14 cellular contexts compared by ENCODE assay signal in the genomic region with DNA sequence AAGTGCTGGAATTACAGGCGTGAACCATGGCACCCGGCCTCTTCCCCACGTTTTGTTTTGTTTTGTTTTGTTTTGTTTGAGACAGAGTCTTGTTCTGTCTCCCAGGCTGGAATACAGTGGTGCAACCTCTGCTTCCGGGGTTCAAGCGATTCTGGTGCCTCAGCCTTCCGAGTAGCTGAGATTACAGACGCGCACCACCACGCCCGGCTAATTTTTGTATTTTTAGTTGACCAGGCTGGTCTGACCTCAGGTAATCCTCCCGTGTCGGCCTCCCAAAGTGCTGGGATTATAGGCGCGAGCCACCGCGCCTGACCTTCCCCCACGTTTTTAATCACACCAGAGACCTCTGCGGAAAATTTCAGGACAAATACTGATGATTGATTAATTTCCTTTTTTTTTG. TPM values are rescaled to one million over a fixed set of nuclear protein-coding genes. Genes with fewer than 3 reads are reported as not detected.
DNase-seq lines count a peak whose midpoint lies in the region; ATAC-seq, FAIRE-seq and TF ChIP-seq lines count a peak whose summit lies in the region.
"Had no signal": no experiment of that assay in that cellular context is flagged by ENCODE, and none has a peak within 500 bp of the region (broad histone marks: within the 10 kb centered on the region; RNA-seq: fewer than 3 reads in every experiment).

No MANE protein-coding gene starts in this region.

- no peak for FAIRE-seq in K562 (lab: Jason Lieb, UNC)

- peak overlapping the region; percentile 100 for H3K4me3 Mint-ChIP-seq in activated T-cell treated with anti-CD3 and anti-CD28 coated beads, Interleukin-2, amount 50 U/mL, for 4 hours

- H3K4me2 ChIP-seq in K562 (ENCODE audit: insufficient read depth, low read length), result peak overlapping the region; percentile 68
- no peak overlapping the region for H3K4me2 ChIP-seq in trophoblast cell (ENCODE audit: low read length)

- H3K79me2 ChIP-seq in K562 (ENCODE audit: control insufficient read depth, insufficient read depth, low read length) (peaks cover 95% of the 10 kb centered on the region), trophoblast cell (ENCODE audit: control insufficient read depth, insufficient read depth, low read length, poor library complexity) (peaks cover 22% of the 10 kb centered on the region)

- no peak for DNase-seq in activated T-cell treated with anti-CD3 and anti-CD28 coated beads, Interleukin-2, amount 50 U/mL, for 4 hours
- DNase-seq in activated T-cell treated with anti-CD3 and anti-CD28 coated beads, Interleukin-2, amount 50 U/mL, for 48 hours, result no peak
- DNase-seq in NT2/D1 (ENCODE audit: low read depth, low spot score), result no peak
- DNase-seq in K562 (ENCODE audit: extremely low read depth in 1 of 4, low spot score in 3 of 4), result peak in 1 of 4 experiments; percentile 37
- DNase-seq in trophoblast cell, result peak in 1 of 2 donors; percentile 62
- DNase-seq in stimulated activated CD4-positive, alpha-beta T cell treated with anti-CD3 and anti-CD28 coated beads, Interleukin-4, amount 100 ng/mL, for 1 hour, result no peak
- DNase-seq in DMS153 (lab: John Stamatoyannopoulos, UW), result no peak
- DNase-seq in stimulated activated CD4-positive, alpha-beta T cell treated with anti-CD3 and anti-CD28 coated beads, Interleukin-2, amount 100 ng/mL, for 48 hours, result no peak
- DNase-seq: cerebellar nuclear complex, GM23248, NCI-H1417 treated with DMSO at 0.1 percent for 48 hours, NCI-H510A, Right ventricle myocardium superior had no signal

- H3K4me3 ChIP-seq in NT2/D1 (ENCODE audit: insufficient read length, low read depth), result peak overlapping the region; percentile 1
- peak overlapping the region; percentile 80 for H3K4me3 ChIP-seq in K562
- H3K4me3 ChIP-seq in trophoblast cell (ENCODE audit: low read depth, low read length), result no peak overlapping the region
- H3K4me3 ChIP-seq: hepatocyte had no signal

- H3K14ac ChIP-seq in trophoblast cell (ENCODE audit: low read length), result no peak overlapping the region

- POLR2A ChIA-PET in K562 (lab: Yijun Ruan, JAX), result interaction anchor here (0.5 to 1.8 kb wide), 3 partner anchors 8 to 163 kb away, joined by 3 to 8 read pairs (median 7); partner anchors contain the start of gene HNRNPD

- H3K79me1 ChIP-seq in trophoblast cell (ENCODE audit: low read length), result peaks cover 16% of the 10 kb centered on the region

- no TSS peak for BruUV-seq in K562 (replicated peaks; lab: Mats Ljungman, UMichigan)

- no peak overlapping the region for H2BK5ac ChIP-seq in trophoblast cell (ENCODE audit: low read depth, low read length, poor library complexity)

- TF ChIP-seq EP300 in K562 (IDR thresholded peaks at IDR 0.05; ENCODE audit: low read length), result no peak

- no peaks in the 10 kb centered on the region for H3K9me3 ChIP-seq in NT2/D1 (ENCODE audit: insufficient read depth, low read length)
- H3K9me3 ChIP-seq in K562 (replicated peaks; ENCODE audit: control insufficient read depth, insufficient read depth, low read depth, low read length), result 0 out of 2 replicates have a peak, but pooled peaks cover 1% of the 10 kb centered on the region
- no peaks in the 10 kb centered on the region for H3K9me3 ChIP-seq in trophoblast cell (ENCODE audit: insufficient read depth, low read depth, low read length)

- H2AFZ ChIP-seq in K562 (ENCODE audit: low read depth, low read length) (no peak overlapping the region), trophoblast cell (ENCODE audit: insufficient read depth, low read length, poor library complexity) (no peak overlapping the region)
- H2AFZ ChIP-seq: GM23248, hepatocyte had no signal

- H3K9ac ChIP-seq in NT2/D1 (ENCODE audit: insufficient read length, low read depth) (no peak overlapping the region), K562 (ENCODE audit: insufficient read depth in 1 of 2, low read depth in 2 of 2, low read length in 2 of 2) (peak overlapping the region; percentile 53 to 85; a peak in 3 of 4 replicates), trophoblast cell (ENCODE audit: low read length) (no peak overlapping the region)

- no peaks in the 10 kb centered on the region for H3K9me3 Mint-ChIP-seq in activated T-cell treated with anti-CD3 and anti-CD28 coated beads, Interleukin-2, amount 50 U/mL, for 4 hours

- H2AK5ac ChIP-seq in trophoblast cell (ENCODE audit: low read length), result no peak overlapping the region

- H3K4ac ChIP-seq in trophoblast cell (ENCODE audit: low read depth, low read length), result peak overlapping the region; percentile 52

- H3K4me1 ChIP-seq in NT2/D1 (ENCODE audit: insufficient read depth, insufficient read length) (no peaks in the 10 kb centered on the region), K562 (replicated peaks in 1 of 2; ENCODE audit: control insufficient read depth in 2 of 2, insufficient read depth in 2 of 2, low read length in 2 of 2) (peaks cover 16 to 26% of the 10 kb centered on the region in 2 experiments; a peak in 4 of 5 replicates), trophoblast cell (ENCODE audit: control insufficient read depth in 1 of 2, insufficient read depth in 2 of 2, low read length in 2 of 2) (peaks cover 2 to 7% of the 10 kb centered on the region in 2 experiments)

- H3K4me1 Mint-ChIP-seq in activated T-cell treated with anti-CD3 and anti-CD28 coated beads, Interleukin-2, amount 50 U/mL, for 4 hours (ENCODE audit: low read depth), result peaks cover 55% of the 10 kb centered on the region

- no peaks in the 10 kb centered on the region for H3K9me1 ChIP-seq in K562 (ENCODE audit: control insufficient read depth, insufficient read depth, low read length)

- H3K36me3 Mint-ChIP-seq in activated T-cell treated with anti-CD3 and anti-CD28 coated beads, Interleukin-2, amount 50 U/mL, for 4 hours (ENCODE audit: insufficient read depth), result peaks cover 28% of the 10 kb centered on the region

- H3K23ac ChIP-seq in trophoblast cell (ENCODE audit: low read length), result no peak overlapping the region

- TF ChIP-seq RAD21 in K562 (CRISPR knock-in tag; conservative IDR thresholded peaks at IDR 0.05 in 1 of 2, IDR thresholded peaks at IDR 0.05 in 1 of 2), result no peak

- no peak overlapping the region for H4K12ac ChIP-seq in trophoblast cell (ENCODE audit: low read depth, low read length)

- no peak overlapping the region for H2BK12ac ChIP-seq in trophoblast cell (ENCODE audit: low read length)

- H4K20me1 ChIP-seq in K562 (replicated peaks; ENCODE audit: control insufficient read depth, insufficient read depth, low read length), result peaks cover 16% of the 10 kb centered on the region

- no peak overlapping the region for H4K91ac ChIP-seq in trophoblast cell (ENCODE audit: low read depth, low read length)

- WGBS in K562 (ENCODE audit: insufficient coverage, low coverage, missing lambda C conversion rate), result 2% methylated on average over 18 of the region's 18 CpGs
- no CpG with 5 or more reads among the region's 18 CpGs for WGBS in trophoblast cell (ENCODE audit: extremely low coverage, insufficient coverage, insufficient read length)

- no peak for TF ChIP-seq CTCF in K562 (IDR thresholded peaks at IDR 0.05 in 2 of 3, conservative IDR thresholded peaks at IDR 0.05 in 1 of 3; ENCODE audit: insufficient read depth in 2 of 3, low read depth in 1 of 3, low read length in 3 of 3)

- H3K27me3 Mint-ChIP-seq in activated T-cell treated with anti-CD3 and anti-CD28 coated beads, Interleukin-2, amount 50 U/mL, for 4 hours (ENCODE audit: low read depth), result no peaks in the 10 kb centered on the region

- peaks cover 45% of the 10 kb centered on the region for H3K36me3 ChIP-seq in NT2/D1 (ENCODE audit: insufficient read depth, insufficient read length, low read length)
- peaks cover 46% of the 10 kb centered on the region for H3K36me3 ChIP-seq in K562 (ENCODE audit: control insufficient read depth, insufficient read depth, low read length)
- peaks cover 0 to 3% of the 10 kb centered on the region in 2 experiments for H3K36me3 ChIP-seq in trophoblast cell (ENCODE audit: control insufficient read depth in 1 of 2, insufficient read depth in 2 of 2, low read length in 2 of 2)

- ATAC-seq in activated T-cell treated with anti-CD3 and anti-CD28 coated beads, Interleukin-2, amount 50 U/mL, for 4 hours, result no peak
- no peak for ATAC-seq in K562

- H3K27ac ChIP-seq in K562 (ENCODE audit: extremely low read depth, low read depth, low read length), result peak overlapping the region; percentile 26; the same call in 1 of the 3 replicates
- H3K27ac ChIP-seq in trophoblast cell (ENCODE audit: low read depth, low read length), result no peak overlapping the region
- H3K27ac ChIP-seq: GM23248, hepatocyte had no signal

- H3K18ac ChIP-seq in trophoblast cell (ENCODE audit: low read length), result no peak overlapping the region

- CTCF ChIA-PET in K562 (lab: Yijun Ruan, JAX; ENCODE audit: low intra/inter-chr PET ratio), result no interaction called here

- TF ChIP-seq POLR2A in K562 (conservative IDR thresholded peaks at IDR 0.05), result no peak

- H3K27me3 ChIP-seq in NT2/D1 (ENCODE audit: insufficient read depth, insufficient read length), result no peaks in the 10 kb centered on the region
- H3K27me3 ChIP-seq in K562 (ENCODE audit: control insufficient read depth in 2 of 2, insufficient read depth in 2 of 2, low read length in 2 of 2), result no peaks in the 10 kb centered on the region
- no peaks in the 10 kb centered on the region for H3K27me3 ChIP-seq in trophoblast cell (ENCODE audit: insufficient read depth, low read length)
- H3K27me3 ChIP-seq: hepatocyte had no signal

- in situ Hi-C loops in K562 (cut with MboI), result no loop called here

- H2BK120ac ChIP-seq in trophoblast cell (ENCODE audit: insufficient read depth, low read length, poor library complexity), result no peak overlapping the region

- intact Hi-C loops in K562 (cut with micrococcal nuclease), result no loop called here

- no peak overlapping the region for H4K8ac ChIP-seq in trophoblast cell (ENCODE audit: low read depth, low read length)

RNA-seq across cellular contexts. Expression of gene ENOPH1, which starts 2.2 kb away (rescaled TPM):
- total RNA-seq in activated T-cell treated with anti-CD3 and anti-CD28 coated beads, Interleukin-2, amount 50 U/mL, for 4 hours, result 10 to 100 TPM; 75.3 to 96.4 (median 86.0) TPM
- 7.4 and 14.2 TPM in 2 replicates for total RNA-seq in K562 (2011; cell fraction: chromatin; rRNA removed; ENCODE audit: low replicate concordance)
- total RNA-seq in K562 (2011; cell fraction: nucleolus; rRNA removed), result 5.5 and 6.1 TPM in 2 replicates
- 7.6 and 14.4 TPM in 2 replicates for total RNA-seq in K562 (2011; cell fraction: nucleoplasm; rRNA removed)
- total RNA-seq in K562 (2014; rRNA removed) (44.2 and 52.5 TPM in 2 replicates), K562 (2014; rRNA removed; fragmentation: Illumina TruSeq; extraction: Trizol) (70.4 and 71.4 TPM in 2 replicates), K562 (2015; rRNA removed; fragmentation: Illumina TruSeq; extraction: Trizol) (53.7 and 57.1 TPM in 2 replicates), K562 (2021) (51.0 and 51.4 TPM in 2 replicates)
- polyA plus RNA-seq in K562 (2011; rRNA removed) (21.0 and 29.8 TPM in 2 replicates), K562 (2014; fragmentation: Illumina TruSeq; extraction: Trizol) (59.8 and 66.5 TPM in 2 replicates), K562 (2014; fragmentation: Nextera tagmentation; extraction: Ambion mirVana) (10 to 100 TPM; 33.6 to 38.2 TPM), K562 (2014; rRNA removed) (48.9 and 58.7 TPM in 2 replicates)
- polyA plus RNA-seq in K562 (2011; cell fraction: cytosol; rRNA removed), result 13.2 and 15.4 TPM in 2 replicates
- polyA plus RNA-seq in K562 (2011; cell fraction: nucleus; rRNA removed), result 6.5 and 7.1 TPM in 2 replicates
- 38.2 and 48.5 TPM in 2 replicates for polyA plus RNA-seq in K562 (2012)
- 24.2 and 24.4 TPM in 2 replicates for polyA minus RNA-seq in K562 (2011; rRNA and poly(A)+ RNA removed)
- 9.9 and 10.2 TPM in 2 replicates for polyA minus RNA-seq in K562 (2011; cell fraction: cytosol; rRNA and poly(A)+ RNA removed)
- polyA minus RNA-seq in K562 (2011; cell fraction: nucleus; rRNA and poly(A)+ RNA removed), result 5.3 and 5.9 TPM in 2 replicates
- 23.2 and 23.9 TPM in 2 replicates for polyA plus RNA-seq in trophoblast cell (2013)

RNA-seq across cellular contexts. Expression of gene HNRNPDL, which starts 2.3 kb away (rescaled TPM):
- total RNA-seq in activated T-cell treated with anti-CD3 and anti-CD28 coated beads, Interleukin-2, amount 50 U/mL, for 4 hours, result 100 to 1,000 TPM; 682 to 719 (median 695) TPM
- total RNA-seq in K562 (2011; cell fraction: chromatin; rRNA removed; ENCODE audit: low replicate concordance), result 92.3 and 355 TPM in 2 replicates
- 64.7 and 75.9 TPM in 2 replicates for total RNA-seq in K562 (2011; cell fraction: nucleolus; rRNA removed)
- total RNA-seq in K562 (2011; cell fraction: nucleoplasm; rRNA removed), result 136 and 154 TPM in 2 replicates
- total RNA-seq in K562 (2014; rRNA removed), result 278 and 351 TPM in 2 replicates
- 389 and 475 TPM in 2 replicates for total RNA-seq in K562 (2014; rRNA removed; fragmentation: Illumina TruSeq; extraction: Trizol)
- 472 and 503 TPM in 2 replicates for total RNA-seq in K562 (2015; rRNA removed; fragmentation: Illumina TruSeq; extraction: Trizol)
- total RNA-seq in K562 (2021), result 296 and 315 TPM in 2 replicates
- 185 and 257 TPM in 2 replicates for polyA plus RNA-seq in K562 (2011; rRNA removed)
- 53.9 and 124 TPM in 2 replicates for polyA plus RNA-seq in K562 (2011; cell fraction: cytosol; rRNA removed)
- 287 and 487 TPM in 2 replicates for polyA plus RNA-seq in K562 (2011; cell fraction: nucleus; rRNA removed)
- 144 and 421 TPM in 2 replicates for polyA plus RNA-seq in K562 (2012)
- 392 and 393 TPM in 2 replicates for polyA plus RNA-seq in K562 (2014; fragmentation: Illumina TruSeq; extraction: Trizol)
- 100 to 1,000 TPM; 243 to 299 TPM for polyA plus RNA-seq in K562 (2014; fragmentation: Nextera tagmentation; extraction: Ambion mirVana)
- polyA plus RNA-seq in K562 (2014; rRNA removed), result 555 and 652 TPM in 2 replicates
- 151 and 158 TPM in 2 replicates for polyA minus RNA-seq in K562 (2011; rRNA and poly(A)+ RNA removed)
- polyA minus RNA-seq in K562 (2011; cell fraction: cytosol; rRNA and poly(A)+ RNA removed), result 67.0 and 67.9 TPM in 2 replicates
- polyA minus RNA-seq in K562 (2011; cell fraction: nucleus; rRNA and poly(A)+ RNA removed), result 82.9 and 155 TPM in 2 replicates
- polyA plus RNA-seq in trophoblast cell (2013), result 325 and 327 TPM in 2 replicates

RNA-seq across cellular contexts. Expression of gene HNRNPD, which starts 58.8 kb away (rescaled TPM):
- 100 to 1,000 TPM; 447 to 507 (median 468) TPM for total RNA-seq in activated T-cell treated with anti-CD3 and anti-CD28 coated beads, Interleukin-2, amount 50 U/mL, for 4 hours
- total RNA-seq in K562 (2011; cell fraction: chromatin; rRNA removed; ENCODE audit: low replicate concordance), result 121 and 345 TPM in 2 replicates
- 98.2 and 123 TPM in 2 replicates for total RNA-seq in K562 (2011; cell fraction: nucleolus; rRNA removed)
- 163 and 222 TPM in 2 replicates for total RNA-seq in K562 (2011; cell fraction: nucleoplasm; rRNA removed)
- total RNA-seq in K562 (2014; rRNA removed) (157 and 160 TPM in 2 replicates), K562 (2014; rRNA removed; fragmentation: Illumina TruSeq; extraction: Trizol) (98.8 and 120 TPM in 2 replicates), K562 (2015; rRNA removed; fragmentation: Illumina TruSeq; extraction: Trizol) (135 and 147 TPM in 2 replicates), K562 (2021) (346 and 422 TPM in 2 replicates)
- polyA plus RNA-seq in K562 (2011; rRNA removed) (92.4 and 129 TPM in 2 replicates), K562 (2014; fragmentation: Illumina TruSeq; extraction: Trizol) (851 and 955 TPM in 2 replicates), K562 (2014; fragmentation: Nextera tagmentation; extraction: Ambion mirVana) (100 to 1,000 TPM; 152 to 187 TPM), K562 (2014; rRNA removed) (307 and 442 TPM in 2 replicates)
- 36.9 and 58.0 TPM in 2 replicates for polyA plus RNA-seq in K562 (2011; cell fraction: cytosol; rRNA removed)
- polyA plus RNA-seq in K562 (2011; cell fraction: nucleus; rRNA removed), result 162 and 252 TPM in 2 replicates
- 291 and 588 TPM in 2 replicates for polyA plus RNA-seq in K562 (2012)
- 51.2 and 75.0 TPM in 2 replicates for polyA minus RNA-seq in K562 (2011; rRNA and poly(A)+ RNA removed)
- 73.1 and 75.2 TPM in 2 replicates for polyA minus RNA-seq in K562 (2011; cell fraction: cytosol; rRNA and poly(A)+ RNA removed)
- 54.7 and 85.6 TPM in 2 replicates for polyA minus RNA-seq in K562 (2011; cell fraction: nucleus; rRNA and poly(A)+ RNA removed)
- 305 and 316 TPM in 2 replicates for polyA plus RNA-seq in trophoblast cell (2013)

Comparison
In these comparisons a context has a peak if more than half of its experiments do, and no peak if none do; other contexts are left out.
1. H3K9ac ChIP-seq: peak in K562 (2 of 2); none in NT2/D1 (single experiment) and trophoblast cell (single experiment).